In genomic region chr22:35973388-35973787, GRCh38 we compare ENCODE assay signal across 15 cellular contexts. TPM values are rescaled to one million over a fixed set of nuclear protein-coding genes. Genes with fewer than 3 reads are reported as not detected.
DNase-seq lines count a peak whose midpoint lies in the region; ATAC-seq and TF ChIP-seq lines count a peak whose summit lies in the region.
"Had no signal": no experiment of that assay in that cellular context is flagged by ENCODE, and none has a peak within 500 bp of the region (broad histone marks: within the 10 kb centered on the region; RNA-seq: fewer than 3 reads in every experiment).

No MANE protein-coding gene starts in this region.

- TF ChIP-seq CTCF in heart left ventricle (IDR thresholded peaks at IDR 0.05) (no peak), hepatocyte (IDR thresholded peaks at IDR 0.05; ENCODE audit: poor library complexity) (no peak), prostate gland (IDR thresholded peaks at IDR 0.05) (no peak), vagina (IDR thresholded peaks at IDR 0.05) (no peak), Calu3 (IDR thresholded peaks at IDR 0.05; ENCODE audit: unreplicated experiment) (no peak)

- H3K36me3 Mint-ChIP-seq in Calu3 (ENCODE audit: insufficient read depth, unreplicated experiment): no peaks in the 10 kb centered on the region
- H3K36me3 Mint-ChIP-seq: activated naive CD4-positive, alpha-beta T cell treated with anti-CD3 and anti-CD28 coated beads, Interleukin-2, amount 50 U/mL, for 24 hours had no signal

- BruUV-seq in Calu3 (replicated peaks; lab: Mats Ljungman, UMichigan): no TSS peak

- no peaks in the 10 kb centered on the region for H3K9me3 Mint-ChIP-seq in Calu3 (ENCODE audit: low read depth, unreplicated experiment)
- H3K9me3 Mint-ChIP-seq: activated naive CD4-positive, alpha-beta T cell treated with anti-CD3 and anti-CD28 coated beads, Interleukin-2, amount 50 U/mL, for 24 hours had no signal

- intact Hi-C loops in heart left ventricle (cut with DNase I) (loop anchor here in 2 of 10 donors (10.0 kb wide), 1 partner anchor 51 kb away; the partner anchor contains the start of gene RBFOX2 (in 2 of the 2)), left ventricle myocardium superior (cut with micrococcal nuclease) (loop anchor here (10.0 kb wide), 1 partner anchor 51 kb away; the partner anchor contains the start of gene RBFOX2), prostate gland (cut with DNase I) (loop anchor here (5.0 kb wide), 1 partner anchor 54 kb away; the partner anchor contains the start of gene RBFOX2), vagina (cut with DNase I) (no loop called here), Calu3 (cut with micrococcal nuclease; ENCODE audit: unreplicated experiment) (no loop called here)

- H2AFZ ChIP-seq in hepatocyte: no peak overlapping the region

- H3K79me2 ChIP-seq in hepatocyte: peaks cover 90% of the 10 kb centered on the region

- H3K27me3 Mint-ChIP-seq in Calu3 (ENCODE audit: unreplicated experiment): no peaks in the 10 kb centered on the region

- peaks cover 37% of the 10 kb centered on the region for H3K4me1 Mint-ChIP-seq in Calu3 (ENCODE audit: low read depth, unreplicated experiment)
- H3K4me1 Mint-ChIP-seq: activated naive CD4-positive, alpha-beta T cell treated with anti-CD3 and anti-CD28 coated beads, Interleukin-2, amount 50 U/mL, for 24 hours had no signal

- CTCF ChIA-PET in Calu3 (lab: Charles Lee): no interaction called here

- DNase-seq in heart left ventricle (no peak), left ventricle myocardium superior (no peak), hepatocyte (ENCODE audit: low spot score) (no peak), prostate gland (ENCODE audit: low spot score) (no peak), vagina (ENCODE audit: extremely low spot score in 2 of 2) (no peak), Calu3 (no peak)
- DNase-seq in activated T-cell treated with anti-CD3 and anti-CD28 coated beads, Interleukin-2, amount 50 U/mL, for 48 hours: no peak
- DNase-seq: NCI-H1694; NCI-H510A treated with DMSO at 0.1 percent for 48 hours; stimulated activated naive CD8-positive, alpha-beta T cell treated with anti-CD3 and anti-CD28 coated beads, Interleukin-15, Interleukin-2, amounts not matched to agents 100 U/mL and 50 U/mL, for 24 hours had no signal

- no peak overlapping the region for H3K4me3 Mint-ChIP-seq in Calu3 (ENCODE audit: low read depth, unreplicated experiment)
- H3K4me3 Mint-ChIP-seq: activated naive CD4-positive, alpha-beta T cell treated with anti-CD3 and anti-CD28 coated beads, Interleukin-2, amount 50 U/mL, for 24 hours had no signal

- H3K4me3 ChIP-seq in heart left ventricle: peak overlapping the region in 1 of 12 donors; percentile 18
- H3K4me3 ChIP-seq in hepatocyte: no peak overlapping the region
- H3K4me3 ChIP-seq in prostate gland: no peak overlapping the region
- no peak overlapping the region for H3K4me3 ChIP-seq in vagina
- H3K4me3 ChIP-seq: A549, K562 had no signal

- TF ChIP-seq POLR2A in heart left ventricle (IDR thresholded peaks at IDR 0.05) (no peak), prostate gland (IDR thresholded peaks at IDR 0.05) (no peak), vagina (IDR thresholded peaks at IDR 0.05) (no peak)

- no peaks in the 10 kb centered on the region for H3K9me2 ChIP-seq in hepatocyte (replicated peaks; ENCODE audit: insufficient read depth)

- H3K4me1 ChIP-seq in heart left ventricle: peaks cover 0 to 80% (median 37%) of the 10 kb centered on the region in 12 donors
- H3K4me1 ChIP-seq in hepatocyte (ENCODE audit: insufficient read depth): peaks cover 42% of the 10 kb centered on the region
- peaks cover 26% of the 10 kb centered on the region for H3K4me1 ChIP-seq in prostate gland (replicated peaks)
- H3K4me1 ChIP-seq in vagina: peaks cover 60% of the 10 kb centered on the region

- ATAC-seq in heart left ventricle (peak in 1 of 4 donors; percentile 4), left ventricle myocardium superior (no peak), GM21381 (IDR thresholded peaks at IDR 0.05; ENCODE audit: unreplicated experiment) (no peak)
- ATAC-seq: A549; K562; stimulated activated naive CD8-positive, alpha-beta T cell treated with anti-CD3 and anti-CD28 coated beads, Interleukin-15, Interleukin-2, amounts not matched to agents 100 U/mL and 50 U/mL, for 24 hours had no signal

- peaks cover 6% of the 10 kb centered on the region for H4K20me1 ChIP-seq in hepatocyte (ENCODE audit: insufficient read depth, poor library complexity, severe bottlenecking)

- H3K27me3 ChIP-seq in heart left ventricle (no peaks in the 10 kb centered on the region), hepatocyte (no peaks in the 10 kb centered on the region), prostate gland (replicated peaks; ENCODE audit: insufficient read depth) (no peaks in the 10 kb centered on the region), vagina (no peaks in the 10 kb centered on the region)

- H3K9me3 ChIP-seq in heart left ventricle (no peaks in the 10 kb centered on the region), hepatocyte (ENCODE audit: low read depth) (no peaks in the 10 kb centered on the region), prostate gland (no peaks in the 10 kb centered on the region), vagina (no peaks in the 10 kb centered on the region)
- H3K9me3 ChIP-seq: A549, Caco-2 had no signal

- 98 to 100% (median 100%) methylated on average over 1 of the region's 1 CpG for WGBS in heart left ventricle, 4 donors
- WGBS in hepatocyte (ENCODE audit: low lambda C conversion rate, missing lambda C conversion rate): 32% methylated on average over 1 of the region's 1 CpG
- WGBS in prostate gland: 78% methylated on average over 1 of the region's 1 CpG

- H3K36me3 ChIP-seq in heart left ventricle (no peaks in the 10 kb centered on the region), hepatocyte (replicated peaks; ENCODE audit: insufficient read depth, low read depth) (no peaks in the 10 kb centered on the region), prostate gland (no peaks in the 10 kb centered on the region), vagina (no peaks in the 10 kb centered on the region)

- H3K27ac ChIP-seq in heart left ventricle (peak overlapping the region; percentile 59 to 81 (median 77)), hepatocyte (peak overlapping the region; percentile 95), prostate gland (peak overlapping the region; percentile 70 to 78), vagina (peak overlapping the region; percentile 80)
- H3K27ac ChIP-seq: A549 had no signal

- H3K4me2 ChIP-seq in hepatocyte: peak overlapping the region; percentile 63
- H3K4me2 ChIP-seq: A549 had no signal

- no peak overlapping the region for H3K27ac Mint-ChIP-seq in Calu3 (ENCODE audit: unreplicated experiment)
- H3K27ac Mint-ChIP-seq: activated naive CD4-positive, alpha-beta T cell treated with anti-CD3 and anti-CD28 coated beads, Interleukin-2, amount 50 U/mL, for 24 hours had no signal

RNA-seq across cellular contexts. Expression of gene RBFOX2, which starts 55.2 kb away (rescaled TPM):
- 100 to 1,000 TPM in 1 of 9 donors, 10 to 100 TPM in 8; 71.0 to 102 (median 84.8) TPM for total RNA-seq in heart left ventricle
- polyA plus RNA-seq in heart left ventricle: 10 to 100 TPM; 31.0 to 41.0 TPM
- total RNA-seq in left ventricle myocardium superior: 76.7 TPM
- total RNA-seq in hepatocyte: 94.7 and 133 TPM in 2 replicates
- polyA plus RNA-seq in hepatocyte: 76.7 and 84.2 TPM in 2 replicates
- total RNA-seq in prostate gland: 10 to 100 TPM; 59.8 to 79.4 TPM
- total RNA-seq in vagina: 70.0 TPM
- 63.1 and 64.1 TPM in 2 replicates for total RNA-seq in Calu3 (2022)

Comparison
In these comparisons a context has a peak if more than half of its experiments do, and no peak if none do; other contexts are left out.
1. intact Hi-C loops: an anchor here in left ventricle myocardium superior (10.0 kb wide) and prostate gland (5.0 kb wide); none called in vagina and Calu3.